In the genomic region with DNA sequence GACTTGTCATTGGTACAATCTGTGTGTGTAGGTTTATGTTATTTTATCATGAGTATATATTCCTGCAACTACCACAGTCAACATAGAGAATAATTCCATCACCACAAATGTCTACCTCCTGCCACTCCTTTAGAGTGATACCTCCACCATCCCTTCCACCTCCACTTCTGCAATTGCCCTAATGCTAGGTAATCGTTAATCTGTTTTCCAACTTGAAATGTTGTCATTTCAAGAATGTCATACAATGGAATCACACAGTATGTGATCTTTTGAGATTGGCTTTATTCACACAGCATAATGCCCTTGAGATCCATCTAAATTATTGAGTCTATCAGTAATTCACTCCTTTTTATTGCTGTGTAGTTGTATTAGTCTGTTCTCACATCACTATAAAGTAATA, we compare ENCODE assay signal across 23 cellular contexts.
"Had no signal": no experiment of that assay in that cellular context is flagged by ENCODE, and none has a peak within 500 bp of the region (broad histone marks: within the 10 kb centered on the region; RNA-seq: fewer than 3 reads in every experiment).

No MANE protein-coding gene starts in this region.

- H3K27me3 ChIP-seq: hepatocyte, right atrium auricular region, right lobe of liver, tibial nerve, uterus had no signal

- H3K4me3 ChIP-seq: hepatocyte, left ventricle myocardium inferior, lung, mucosa of descending colon, right atrium auricular region, right lobe of liver, smooth muscle cell, tibial nerve, uterus had no signal

- H3K79me2 ChIP-seq: hepatocyte, parathyroid adenoma had no signal

- H3K4me1 ChIP-seq: left ventricle myocardium inferior, parathyroid adenoma, right atrium auricular region, right lobe of liver, tibial nerve, uterus had no signal

- H2AFZ ChIP-seq: hepatocyte, parathyroid adenoma had no signal

- H3K4me2 ChIP-seq: hepatocyte, smooth muscle cell had no signal

- H3K9me3 ChIP-seq: mucosa of descending colon, right atrium auricular region, right lobe of liver, tibial nerve, uterus had no signal

- H3K9ac ChIP-seq: parathyroid adenoma had no signal

- H3K27ac ChIP-seq: hepatocyte, left ventricle myocardium inferior, parathyroid adenoma, right atrium auricular region, right lobe of liver, tibial nerve, uterus had no signal

- ATAC-seq: mucosa of descending colon; naive thymus-derived CD4-positive, alpha-beta T cell; natural killer cell treated with Interleukin-12 subunit alpha and Interleukin-12 subunit beta and Interleukin-15 and Interleukin-18, amount 100 ng/mL, for 72 hours; right lobe of liver; stimulated activated memory B cell treated with anti-CD40 and anti-IgM and Interleukin-4, amounts not matched to agents 10 μg/mL and 1 μg/mL and 100 μg/mL, for 72 hours; stimulated activated naive CD8-positive, alpha-beta T cell treated with anti-CD3 and anti-CD28 coated beads, Interleukin-15, amount 100 ng/mL, for 72 hours had no signal

- DNase-seq: kidney; left ventricle myocardium inferior; midbrain; mucosa of descending colon; naive thymus-derived CD4-positive, alpha-beta T cell; nucleus accumbens; right lobe of liver; stimulated activated CD4-positive, alpha-beta T cell treated with anti-CD3 and anti-CD28 coated beads, Interleukin-1b, Interleukin-23, amount 100 ng/mL, for 48 hours; stimulated activated CD4-positive, alpha-beta T cell treated with anti-CD3 and anti-CD28 coated beads, Interleukin-2, amount 100 ng/mL, for 48 hours; stimulated activated CD4-positive, alpha-beta T cell treated with anti-CD3 and anti-CD28 coated beads, Interleukin-4, amount 100 ng/mL, for 4 hours; stimulated activated CD8-positive, alpha-beta memory T cell treated with anti-CD3 and anti-CD28 coated beads, Interleukin-4, amount 100 ng/mL, for 48 hours; stimulated activated naive CD4-positive, alpha-beta T cell treated with Interleukin-2 at 50 U/mL for 16 hours; stimulated activated naive CD8-positive, alpha-beta T cell treated with anti-CD3 and anti-CD28 coated beads, Interleukin-15, amount 100 ng/mL, for 72 hours; substantia nigra; uterus had no signal

- H3K36me3 ChIP-seq: left ventricle myocardium inferior, right atrium auricular region, right lobe of liver, tibial nerve, uterus had no signal
